Comparison of ENCODE assay signal across 29 cellular contexts in the genomic region with DNA sequence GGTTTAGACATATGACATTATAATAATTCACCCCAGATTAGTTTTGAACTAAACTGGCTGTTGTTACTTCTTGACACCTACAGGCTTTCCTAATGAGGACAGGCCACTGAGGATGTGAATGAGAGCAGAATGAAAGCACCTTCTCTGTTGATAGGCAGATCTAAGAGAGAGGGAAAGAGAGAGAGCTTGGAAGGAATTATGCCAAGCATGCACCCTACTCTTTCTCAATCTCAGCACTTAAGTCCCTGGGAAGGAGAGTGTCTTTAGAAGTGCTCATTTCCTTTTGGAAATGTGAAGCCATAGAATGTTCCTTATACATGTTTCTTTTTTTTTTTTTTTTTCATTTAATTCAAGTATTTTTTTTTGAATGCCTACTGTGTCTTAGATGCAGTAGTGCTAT. TPM values are rescaled to one million over a fixed set of nuclear protein-coding genes. Genes with fewer than 3 reads are reported as not detected.
DNase-seq lines count a peak whose midpoint lies in the region; ATAC-seq and TF ChIP-seq lines count a peak whose summit lies in the region.
"Had no signal": no experiment of that assay in that cellular context is flagged by ENCODE, and none has a peak within 500 bp of the region (broad histone marks: within the 10 kb centered on the region; RNA-seq: fewer than 3 reads in every experiment).

No MANE protein-coding gene starts in this region.

- H4K20me1 ChIP-seq in PC-3 (ENCODE audit: low read length), result no peaks in the 10 kb centered on the region

- H3K27me3 Mint-ChIP-seq in stimulated activated naive B cell treated with anti-CD40 and anti-IgM and Interleukin-4, amounts not matched to agents 10 μg/mL and 1 μg/mL and 100 μg/mL, for 72 hours, result no peaks in the 10 kb centered on the region
- H3K27me3 Mint-ChIP-seq: CD4-positive, alpha-beta memory T cell had no signal

- H3K9me3 ChIP-seq in left lung (no peaks in the 10 kb centered on the region), PC-3 (ENCODE audit: low read length) (no peaks in the 10 kb centered on the region)
- H3K9me3 ChIP-seq: MG63, SJCRH30 had no signal

- peaks cover 0 to 7% of the 10 kb centered on the region in 2 donors for H3K9me3 Mint-ChIP-seq in stimulated activated naive B cell treated with anti-CD40 and anti-IgM and Interleukin-4, amounts not matched to agents 10 μg/mL and 1 μg/mL and 100 μg/mL, for 72 hours
- H3K9me3 Mint-ChIP-seq: CD4-positive, alpha-beta memory T cell had no signal

- no peak overlapping the region for H2AFZ ChIP-seq in PC-3 (ENCODE audit: low read length)
- H2AFZ ChIP-seq: PC-9 had no signal

- no peaks in the 10 kb centered on the region for H3K9me2 ChIP-seq in PC-3 (replicated peaks; ENCODE audit: low read length)

- no peak overlapping the region for H3K27ac ChIP-seq in left lung
- no peak overlapping the region for H3K27ac ChIP-seq in PC-3 (ENCODE audit: low read length)
- H3K27ac ChIP-seq: BLaER1 treated with 17β-estradiol and CSF1 and Interleukin-3, amounts not matched to agents 10 nM and 100 nM; PC-9; SJCRH30 had no signal

- no peak overlapping the region for H3K4me2 ChIP-seq in PC-3 (ENCODE audit: low read length)
- H3K4me2 ChIP-seq: BLaER1 treated with 17β-estradiol and CSF1 and Interleukin-3, amounts not matched to agents 10 nM and 100 nM; PC-9 had no signal

- no peak overlapping the region for H3K4me3 Mint-ChIP-seq in stimulated activated naive B cell treated with anti-CD40 and anti-IgM and Interleukin-4, amounts not matched to agents 10 μg/mL and 1 μg/mL and 100 μg/mL, for 72 hours
- H3K4me3 Mint-ChIP-seq: CD4-positive, alpha-beta memory T cell had no signal

- peak overlapping the region; percentile 56 for H3K27ac Mint-ChIP-seq in stimulated activated naive B cell treated with anti-CD40 and anti-IgM and Interleukin-4, amounts not matched to agents 10 μg/mL and 1 μg/mL and 100 μg/mL, for 72 hours

- CTCF ChIA-PET in PC-3 (lab: Charles Lee), result no interaction called here

- DNase-seq in EH (ENCODE audit: low read depth) (peak; percentile 11), amniotic epithelial cell (ENCODE audit: low read depth) (peak; percentile 32), left lung (no peak), PC-3 (no peak), posterior cingulate gyrus (no peak), GDM1 (lab: John Stamatoyannopoulos, UW) (no peak)
- no peak for DNase-seq in stimulated activated naive B cell treated with anti-CD40 and anti-IgM and Interleukin-4, amounts not matched to agents 10 μg/mL and 1 μg/mL and 100 μg/mL, for 72 hours
- DNase-seq: AML-193; CD4-positive, alpha-beta memory T cell; COR-L47; DMS53; IMR-90; KG1; MG63; NCI-H1105 treated with DMSO at 0.1 percent for 48 hours; NCI-H146; NCI-H1930; NCI-H2107; NCI-H446; NCI-H524 treated with DMSO at 0.1 percent for 48 hours; NCI-H82; NK-92 treated with Interleukin-12 subunit alpha and Interleukin-12 subunit beta, amount 100 ng/mL, for 24 hours; PC-9; SJCRH30 had no signal

- intact Hi-C loops in left lung (cut with DNase I), result no loop called here
- intact Hi-C loops in PC-3 (cut with micrococcal nuclease), result no loop called here
- intact Hi-C loops in posterior cingulate gyrus (cut with DNase I), result no loop called here

- TF ChIP-seq CTCF in left lung (IDR thresholded peaks at IDR 0.05) (no peak), PC-3 (conservative IDR thresholded peaks at IDR 0.05; ENCODE audit: low read depth, low read length) (no peak)

- H3K4me1 ChIP-seq in left lung (no peaks in the 10 kb centered on the region), PC-3 (ENCODE audit: insufficient read depth, low read length) (no peaks in the 10 kb centered on the region)
- H3K4me1 ChIP-seq: SJCRH30 had no signal

- no peaks in the 10 kb centered on the region for H3K79me2 ChIP-seq in PC-3 (ENCODE audit: low read length)

- no peak overlapping the region for H3K4me3 ChIP-seq in left lung
- H3K4me3 ChIP-seq in PC-3 (ENCODE audit: low read length), result no peak overlapping the region
- H3K4me3 ChIP-seq: BLaER1 treated with 17β-estradiol and CSF1 and Interleukin-3, amounts not matched to agents 10 nM and 100 nM; MG63; PC-9; SJCRH30 had no signal

- H3K4me1 Mint-ChIP-seq in stimulated activated naive B cell treated with anti-CD40 and anti-IgM and Interleukin-4, amounts not matched to agents 10 μg/mL and 1 μg/mL and 100 μg/mL, for 72 hours, result peaks cover 4 to 12% of the 10 kb centered on the region in 2 donors

- H3K27me3 ChIP-seq in left lung, result no peaks in the 10 kb centered on the region
- no peaks in the 10 kb centered on the region for H3K27me3 ChIP-seq in PC-3 (ENCODE audit: low read length)
- H3K27me3 ChIP-seq: BLaER1 treated with 17β-estradiol and CSF1 and Interleukin-3, amounts not matched to agents 10 nM and 100 nM; MG63; SJCRH30 had no signal

- BruUV-seq in PC-3 (replicated peaks; lab: Mats Ljungman, UMichigan), result no TSS peak

- H3F3A ChIP-seq in PC-3 (ENCODE audit: low read length, unreplicated experiment), result no peaks in the 10 kb centered on the region

- H3K36me3 Mint-ChIP-seq in stimulated activated naive B cell treated with anti-CD40 and anti-IgM and Interleukin-4, amounts not matched to agents 10 μg/mL and 1 μg/mL and 100 μg/mL, for 72 hours, result peaks cover 26 to 41% of the 10 kb centered on the region in 2 donors

- POLR2A ChIA-PET in PC-3 (lab: Charles Lee; ENCODE audit: unreplicated experiment), result no interaction called here

- ATAC-seq in left lung (peak; percentile 89), PC-3 (no peak)
- no peak for ATAC-seq in stimulated activated naive B cell treated with anti-CD40 and anti-IgM and Interleukin-4, amounts not matched to agents 10 μg/mL and 1 μg/mL and 100 μg/mL, for 72 hours (replicated peaks)
- ATAC-seq: Right ventricle myocardium inferior had no signal

- no peak overlapping the region for H3K9ac ChIP-seq in PC-3 (ENCODE audit: low read length)
- H3K9ac ChIP-seq: BLaER1 treated with 17β-estradiol and CSF1 and Interleukin-3, amounts not matched to agents 10 nM and 100 nM had no signal

- H3K36me3 ChIP-seq in left lung (peaks cover 0 to 4% of the 10 kb centered on the region in 2 donors), PC-3 (ENCODE audit: low read depth, low read length) (peaks cover 4% of the 10 kb centered on the region; the same call in 1 of the 2 replicates)

RNA-seq across cellular contexts. Expression of a gene that starts 49.0 kb away (rescaled TPM):
- 10 to 100 TPM; 34.9 to 39.6 TPM for total RNA-seq in left lung
- 9.7 and 12.5 TPM in 2 replicates for total RNA-seq in PC-3 (2014; rRNA removed)

RNA-seq across cellular contexts. Expression of a gene that starts 50.1 kb away (rescaled TPM):
- total RNA-seq in left lung, result under 1 TPM in 1 of 2 donors, not detected in 1; 0.10 TPM
- total RNA-seq in PC-3 (2014; rRNA removed), result not detected in 2 replicates
- total RNA-seq: A172, Daoy, IMR-90, PC-9, Right ventricle myocardium inferior, RPMI7951, SJCRH30 had no signal

Comparison
In these comparisons a context has a peak if more than half of its experiments do, and no peak if none do; other contexts are left out.
1. DNase-seq: peak in EH (single experiment) and amniotic epithelial cell (single experiment); none in left lung (0 of 2), stimulated activated naive B cell treated with anti-CD40 and anti-IgM and Interleukin-4, amounts not matched to agents 10 μg/mL and 1 μg/mL and 100 μg/mL, for 72 hours (single experiment), PC-3 (single experiment), posterior cingulate gyrus (0 of 10) and GDM1 (single experiment).